9 cellular contexts compared by ENCODE assay signal in genomic region chr10:124043310-124044142, GRCh38. TPM values are rescaled to one million over a fixed set of nuclear protein-coding genes. Genes with fewer than 3 reads are reported as not detected.
A peak's percentile ranks its signal among the peaks of the same experiment; 100 is the strongest.
DNase-seq lines count a peak whose midpoint lies in the region; ATAC-seq and TF ChIP-seq lines count a peak whose summit lies in the region.
"Had no signal": no experiment of that assay in that cellular context is flagged by ENCODE, and none has a peak within 500 bp of the region (broad histone marks: within the 10 kb centered on the region; RNA-seq: fewer than 3 reads in every experiment).

No MANE protein-coding gene starts in this region.

- no peak for TF ChIP-seq POLR2A in esophagus squamous epithelium (IDR thresholded peaks at IDR 0.05)

- POLR2A ChIA-PET in GM10248 (lab: Yijun Ruan, JAX) = no interaction called here

- DNase-seq in GM10248 (ENCODE audit: extremely low spot score) (peak; percentile 61), Kasumi-1 (lab: John Stamatoyannopoulos, UW) (peak; percentile 16 to 21), esophagus squamous epithelium (lab: John Stamatoyannopoulos, UW) (no peak), DMS 273 treated with DMSO at 0.1 percent for 48 hours (lab: John Stamatoyannopoulos, UW) (no peak), epidermal melanocyte (ENCODE audit: insufficient read length, low spot score) (no peak)
- DNase-seq in stimulated activated CD4-positive, alpha-beta T cell treated with anti-CD3 and anti-CD28 coated beads, Interleukin-15, amount 100 ng/mL, for 24 hours = no peak
- DNase-seq: DMS53 had no signal

- WGBS in esophagus squamous epithelium, 2 donors = 41 to 42% methylated on average over 11 to 12 of the region's 12 CpGs

- peak; percentile 82 for ATAC-seq in GM21576 (IDR thresholded peaks at IDR 0.05; ENCODE audit: unreplicated experiment)
- ATAC-seq in GM18517 (IDR thresholded peaks at IDR 0.05; ENCODE audit: unreplicated experiment) = no peak

- peaks cover 0 to 51% (median 30%) of the 10 kb centered on the region in 3 donors for H3K4me1 ChIP-seq in esophagus squamous epithelium

- intact Hi-C loops in esophagus squamous epithelium (cut with DNase I) = no loop called here

- no peak overlapping the region for H3K4me3 ChIP-seq in esophagus squamous epithelium

- no peaks in the 10 kb centered on the region for H3K9me3 ChIP-seq in esophagus squamous epithelium

- CTCF ChIA-PET in GM10248 (lab: Yijun Ruan, JAX) = interaction anchor here (0.7 to 1.6 kb wide), 3 partner anchors 13 to 345 kb away, joined by 3 to 6 read pairs (median 3); no protein-coding TSS in a partner anchor

- TF ChIP-seq CTCF in GM10248 (IDR thresholded peaks at IDR 0.05; ENCODE audit: control extremely low read depth, extremely low read depth, low read depth, missing control alignments) (no peak), esophagus squamous epithelium (IDR thresholded peaks at IDR 0.05) (no peak)

- H3K27me3 ChIP-seq in esophagus squamous epithelium = no peaks in the 10 kb centered on the region

- H3K27ac ChIP-seq in esophagus squamous epithelium = peak overlapping the region in 3 of 4 donors; percentile 24 to 58 (median 43)

- H3K36me3 ChIP-seq in esophagus squamous epithelium = peaks cover 0 to 32% (median 0%) of the 10 kb centered on the region in 3 donors

RNA-seq across cellular contexts. Expression of gene CHST15, which starts 49.9 kb away (rescaled TPM):
- 10 to 100 TPM in 2 of 4 donors, 1 to 10 TPM in 2; 4.0 to 23.0 (median 13.8) TPM for total RNA-seq in esophagus squamous epithelium

Comparison
In these comparisons a context has a peak if more than half of its experiments do, and no peak if none do; other contexts are left out.
1. DNase-seq: peak in GM10248 (single experiment) and Kasumi-1 (2 of 2); none in esophagus squamous epithelium (single experiment), DMS 273 treated with DMSO at 0.1 percent for 48 hours (single experiment), epidermal melanocyte (single experiment) and stimulated activated CD4-positive, alpha-beta T cell treated with anti-CD3 and anti-CD28 coated beads, Interleukin-15, amount 100 ng/mL, for 24 hours (single experiment).